Comparison of ENCODE assay signal across 8 cellular contexts in genomic region chr7:33423646-33424020, GRCh38.
DNase-seq lines count a peak whose midpoint lies in the region; ATAC-seq and TF ChIP-seq lines count a peak whose summit lies in the region.

No MANE protein-coding gene starts in this region.

- BruUV-seq in PC-3 (replicated peaks; lab: Mats Ljungman, UMichigan) = no TSS peak

- peak; percentile 72 for TF ChIP-seq CTCF in PC-3 (conservative IDR thresholded peaks at IDR 0.05; ENCODE audit: low read depth, low read length)

- no peaks in the 10 kb centered on the region for H3F3A ChIP-seq in PC-3 (ENCODE audit: low read length, unreplicated experiment)

- no peaks in the 10 kb centered on the region for H3K27me3 ChIP-seq in PC-3 (ENCODE audit: low read length)

- no peaks in the 10 kb centered on the region; the same call in 1 of the 2 replicates for H3K36me3 ChIP-seq in PC-3 (ENCODE audit: low read depth, low read length)

- H3K4me2 ChIP-seq in PC-3 (ENCODE audit: low read length) = no peak overlapping the region

- H3K9me3 ChIP-seq in PC-3 (ENCODE audit: low read length) = no peaks in the 10 kb centered on the region

- POLR2A ChIA-PET in PC-3 (lab: Charles Lee; ENCODE audit: unreplicated experiment) = no interaction called here
- POLR2A ChIA-PET in HEK293T (lab: Yijun Ruan, JAX) = interaction anchor here (0.9 kb wide), 1 partner anchor 181 kb away, joined by 7 read pairs; no protein-coding TSS in a partner anchor

- H4K20me1 ChIP-seq in PC-3 (ENCODE audit: low read length) = no peaks in the 10 kb centered on the region

- ATAC-seq in GM18870 (IDR thresholded peaks at IDR 0.05; ENCODE audit: unreplicated experiment) = peak; percentile 96
- ATAC-seq in HG03025 (IDR thresholded peaks at IDR 0.05; ENCODE audit: low FRiP score, unreplicated experiment) = peak; percentile 93
- ATAC-seq in PC-3 = no peak

- CTCF ChIA-PET in PC-3 (lab: Charles Lee) = no interaction called here
- CTCF ChIA-PET in HEK293T (lab: Yijun Ruan, JAX) = interaction anchor here (0.6 to 1.6 kb wide), 7 partner anchors 26 to 512 kb away, joined by 3 to 13 read pairs (median 3); no protein-coding TSS in a partner anchor

- H3K79me2 ChIP-seq in PC-3 (ENCODE audit: low read length) = no peaks in the 10 kb centered on the region

- no peak overlapping the region for H3K27ac ChIP-seq in PC-3 (ENCODE audit: low read length)

- H3K4me3 ChIP-seq in PC-3 (ENCODE audit: low read length) = no peak overlapping the region

- DNase-seq in COLO829 (ENCODE audit: low spot score) = peak; percentile 19
- DNase-seq in PC-3 = peak; percentile 57
- peak; percentile 12 for DNase-seq in left kidney (ENCODE audit: low read depth, low spot score)
- DNase-seq in NCI-H1105 treated with DMSO at 0.1 percent for 48 hours (lab: John Stamatoyannopoulos, UW) = no peak
- DNase-seq in mesenteric fat pad (ENCODE audit: low spot score) = no peak
- DNase-seq in HEK293T (ENCODE audit: extremely low spot score) = no peak

- H3K4me1 ChIP-seq in PC-3 (ENCODE audit: insufficient read depth, low read length) = no peaks in the 10 kb centered on the region

- H3K9me2 ChIP-seq in PC-3 (replicated peaks; ENCODE audit: low read length) = no peaks in the 10 kb centered on the region

- no peak overlapping the region for H3K9ac ChIP-seq in PC-3 (ENCODE audit: low read length)

- H2AFZ ChIP-seq in PC-3 (ENCODE audit: low read length) = no peak overlapping the region

- intact Hi-C loops in PC-3 (cut with micrococcal nuclease) = no loop called here

TF ChIP-seq in HEK293T, 16 proteins besides CTCF, POLR2A, EP300 and RAD21:
- TF ChIP-seq HDGF (IDR thresholded peaks at IDR 0.05; ENCODE audit: borderline replicate concordance) = no peak
- no peak for TF ChIP-seq TARDBP (IDR thresholded peaks at IDR 0.05)
- TF ChIP-seq ZNF384 (IDR thresholded peaks at IDR 0.05) = no peak
- no peak for TF ChIP-seq PKNOX1 (IDR thresholded peaks at IDR 0.05)
- no peak for TF ChIP-seq CTBP1 (IDR thresholded peaks at IDR 0.05; ENCODE audit: borderline replicate concordance)
- no peak for TF ChIP-seq FOXK2 (IDR thresholded peaks at IDR 0.05)
- TF ChIP-seq L3MBTL2 (conservative IDR thresholded peaks at IDR 0.05) = no peak
- TF ChIP-seq FOXA1 (IDR thresholded peaks at IDR 0.05) = no peak

Comparison
In these comparisons a context has a peak if more than half of its experiments do, and no peak if none do; other contexts are left out.
1. DNase-seq: peak in COLO829 (single experiment), PC-3 (single experiment) and left kidney (single experiment); none in NCI-H1105 treated with DMSO at 0.1 percent for 48 hours (single experiment), mesenteric fat pad (single experiment) and HEK293T (single experiment).